Comparison of ENCODE assay signal across 1 cellular context in the genomic region with DNA sequence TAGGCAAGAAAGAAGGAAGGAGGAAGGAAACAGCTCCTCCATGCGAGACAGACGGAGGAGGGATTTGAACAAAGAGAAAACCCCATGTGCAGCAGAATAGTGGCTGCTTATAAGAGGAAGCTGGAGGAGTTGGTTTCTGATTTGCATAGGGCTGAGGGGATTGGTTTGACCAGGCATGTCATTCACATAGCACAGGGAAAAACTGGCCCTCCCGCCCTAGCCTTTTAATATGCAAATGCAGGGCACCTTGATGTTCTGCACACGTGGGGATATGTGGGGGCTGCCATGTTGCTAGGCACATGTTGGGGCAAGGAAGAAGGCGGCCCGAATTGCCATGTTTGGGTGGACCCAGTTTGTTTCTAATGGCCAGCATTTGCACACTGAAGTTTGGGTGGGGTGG.
TF ChIP-seq lines count a peak whose summit lies in the region.

No MANE protein-coding gene starts in this region.

TF ChIP-seq in GM12878, 131 proteins besides CTCF, POLR2A, EP300 and RAD21:
- TF ChIP-seq, protein P1, sequence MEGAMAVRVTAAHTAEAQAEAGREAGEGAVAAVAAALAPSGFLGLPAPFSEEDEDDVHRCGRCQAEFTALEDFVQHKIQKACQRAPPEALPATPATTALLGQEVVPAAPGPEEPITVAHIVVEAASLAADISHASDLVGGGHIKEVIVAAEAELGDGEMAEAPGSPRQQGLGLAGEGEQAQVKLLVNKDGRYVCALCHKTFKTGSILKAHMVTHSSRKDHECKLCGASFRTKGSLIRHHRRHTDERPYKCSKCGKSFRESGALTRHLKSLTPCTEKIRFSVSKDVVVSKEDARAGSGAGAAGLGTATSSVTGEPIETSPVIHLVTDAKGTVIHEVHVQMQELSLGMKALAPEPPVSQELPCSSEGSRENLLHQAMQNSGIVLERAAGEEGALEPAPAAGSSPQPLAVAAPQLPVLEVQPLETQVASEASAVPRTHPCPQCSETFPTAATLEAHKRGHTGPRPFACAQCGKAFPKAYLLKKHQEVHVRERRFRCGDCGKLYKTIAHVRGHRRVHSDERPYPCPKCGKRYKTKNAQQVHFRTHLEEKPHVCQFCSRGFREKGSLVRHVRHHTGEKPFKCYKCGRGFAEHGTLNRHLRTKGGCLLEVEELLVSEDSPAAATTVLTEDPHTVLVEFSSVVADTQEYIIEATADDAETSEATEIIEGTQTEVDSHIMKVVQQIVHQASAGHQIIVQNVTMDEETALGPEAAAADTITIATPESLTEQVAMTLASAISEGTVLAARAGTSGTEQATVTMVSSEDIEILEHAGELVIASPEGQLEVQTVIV (IDR thresholded peaks at IDR 0.05; ENCODE audit: borderline replicate concordance, partially characterized antibody): no peak
- no peak for TF ChIP-seq TARDBP (IDR thresholded peaks at IDR 0.05; ENCODE audit: borderline replicate concordance)
- TF ChIP-seq RCOR1 (conservative IDR thresholded peaks at IDR 0.05; ENCODE audit: low read depth, low read length): no peak
- TF ChIP-seq POU2F2 (IDR thresholded peaks at IDR 0.05; ENCODE audit: borderline replicate concordance, low read depth, low read length): 0 out of 3 replicates have a peak, but pooled peaks have one; percentile 30
- no peak for TF ChIP-seq ZNF24 (IDR thresholded peaks at IDR 0.05)
- TF ChIP-seq SIN3A (IDR thresholded peaks at IDR 0.05; ENCODE audit: low read depth, low read length): no peak
- TF ChIP-seq, protein P2, sequence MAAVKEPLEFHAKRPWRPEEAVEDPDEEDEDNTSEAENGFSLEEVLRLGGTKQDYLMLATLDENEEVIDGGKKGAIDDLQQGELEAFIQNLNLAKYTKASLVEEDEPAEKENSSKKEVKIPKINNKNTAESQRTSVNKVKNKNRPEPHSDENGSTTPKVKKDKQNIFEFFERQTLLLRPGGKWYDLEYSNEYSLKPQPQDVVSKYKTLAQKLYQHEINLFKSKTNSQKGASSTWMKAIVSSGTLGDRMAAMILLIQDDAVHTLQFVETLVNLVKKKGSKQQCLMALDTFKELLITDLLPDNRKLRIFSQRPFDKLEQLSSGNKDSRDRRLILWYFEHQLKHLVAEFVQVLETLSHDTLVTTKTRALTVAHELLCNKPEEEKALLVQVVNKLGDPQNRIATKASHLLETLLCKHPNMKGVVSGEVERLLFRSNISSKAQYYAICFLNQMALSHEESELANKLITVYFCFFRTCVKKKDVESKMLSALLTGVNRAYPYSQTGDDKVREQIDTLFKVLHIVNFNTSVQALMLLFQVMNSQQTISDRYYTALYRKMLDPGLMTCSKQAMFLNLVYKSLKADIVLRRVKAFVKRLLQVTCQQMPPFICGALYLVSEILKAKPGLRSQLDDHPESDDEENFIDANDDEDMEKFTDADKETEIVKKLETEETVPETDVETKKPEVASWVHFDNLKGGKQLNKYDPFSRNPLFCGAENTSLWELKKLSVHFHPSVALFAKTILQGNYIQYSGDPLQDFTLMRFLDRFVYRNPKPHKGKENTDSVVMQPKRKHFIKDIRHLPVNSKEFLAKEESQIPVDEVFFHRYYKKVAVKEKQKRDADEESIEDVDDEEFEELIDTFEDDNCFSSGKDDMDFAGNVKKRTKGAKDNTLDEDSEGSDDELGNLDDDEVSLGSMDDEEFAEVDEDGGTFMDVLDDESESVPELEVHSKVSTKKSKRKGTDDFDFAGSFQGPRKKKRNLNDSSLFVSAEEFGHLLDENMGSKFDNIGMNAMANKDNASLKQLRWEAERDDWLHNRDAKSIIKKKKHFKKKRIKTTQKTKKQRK (IDR thresholded peaks at IDR 0.05; ENCODE audit: low read depth, low read length): no peak
- TF ChIP-seq POLR2AphosphoS5 (IDR thresholded peaks at IDR 0.05; ENCODE audit: low read length): no peak
TF ChIP-seq in GM12878: peak in this region for 1.
